In the genomic region with DNA sequence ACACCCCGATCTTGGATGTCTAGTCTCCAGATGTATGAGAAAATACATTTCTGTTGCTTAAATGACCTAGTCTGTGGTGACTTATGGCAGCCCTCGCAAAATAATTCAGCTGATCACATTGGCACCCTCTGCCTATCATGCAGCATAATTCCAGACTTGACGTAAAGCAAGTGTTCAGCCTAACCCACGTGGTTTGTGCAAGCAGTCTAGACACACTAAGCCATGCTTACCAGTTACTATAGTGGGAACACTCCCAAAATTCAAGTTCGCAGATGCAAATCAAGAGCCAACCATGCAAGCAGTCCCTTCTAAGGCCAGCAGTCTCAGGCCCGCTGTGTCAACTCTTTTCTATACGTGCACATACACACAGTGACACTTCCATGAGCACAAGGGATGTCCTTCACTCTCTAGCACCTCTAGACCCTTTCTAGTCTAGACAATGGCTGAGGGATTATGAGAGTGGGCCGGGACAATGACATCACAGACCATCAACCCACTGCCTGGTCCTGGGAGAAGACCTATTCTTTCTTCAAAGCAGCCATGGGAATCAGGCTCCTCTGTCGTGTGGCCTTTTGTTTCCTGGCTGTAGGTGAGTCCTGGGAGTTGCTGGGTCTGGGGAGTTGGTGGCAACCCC, we compare ENCODE assay signal across 21 cellular contexts. TPM values are rescaled to one million over a fixed set of nuclear protein-coding genes. Genes with fewer than 3 reads are reported as not detected.
DNase-seq lines count a peak whose midpoint lies in the region; ATAC-seq, FAIRE-seq and TF ChIP-seq lines count a peak whose summit lies in the region.
"Had no signal": no experiment of that assay in that cellular context is flagged by ENCODE, and none has a peak within 500 bp of the region (broad histone marks: within the 10 kb centered on the region; RNA-seq: fewer than 3 reads in every experiment).

No MANE protein-coding gene starts in this region.

- no peaks in the 10 kb centered on the region for H3K27me3 Mint-ChIP-seq in activated CD4-positive, alpha-beta T cell treated with anti-CD3 and anti-CD28 coated beads for 36 hours
- no peaks in the 10 kb centered on the region for H3K27me3 Mint-ChIP-seq in activated T-helper 2 cell treated with anti-CD3 and anti-CD28 coated beads, Interferon-gamma antibody, Interleukin-2, Interleukin-4, amounts not matched to agents 10 μg/mL and 5 μg/mL and 100 μg/mL, durations not matched to agents 14 hours and 24 hours and 36 hours (ENCODE audit: low read depth)
- H3K27me3 Mint-ChIP-seq in natural killer cell (ENCODE audit: low read depth in 2 of 2) = peaks cover 0 to 2% of the 10 kb centered on the region in 2 donors

- TF ChIP-seq CTCF in natural killer cell (IDR thresholded peaks at IDR 0.05) = no peak
- no peak for TF ChIP-seq CTCF in lower lobe of right lung (IDR thresholded peaks at IDR 0.05)

- no peak overlapping the region for H3K27ac ChIP-seq in lower lobe of right lung
- H3K27ac ChIP-seq: 22Rv1, body of pancreas, colonic mucosa, GM23248, left lung had no signal

- no peaks in the 10 kb centered on the region for H3K36me3 ChIP-seq in lower lobe of right lung
- H3K36me3 ChIP-seq: colonic mucosa, left lung had no signal

- no peaks in the 10 kb centered on the region for H3K9me3 Mint-ChIP-seq in activated CD4-positive, alpha-beta T cell treated with anti-CD3 and anti-CD28 coated beads for 36 hours (ENCODE audit: low read depth)
- no peaks in the 10 kb centered on the region for H3K9me3 Mint-ChIP-seq in activated T-helper 2 cell treated with anti-CD3 and anti-CD28 coated beads, Interferon-gamma antibody, Interleukin-2, Interleukin-4, amounts not matched to agents 10 μg/mL and 5 μg/mL and 100 μg/mL, durations not matched to agents 14 hours and 24 hours and 36 hours
- no peaks in the 10 kb centered on the region for H3K9me3 Mint-ChIP-seq in natural killer cell

- H3K4me1 Mint-ChIP-seq in activated CD4-positive, alpha-beta T cell treated with anti-CD3 and anti-CD28 coated beads for 36 hours = peaks cover 23% of the 10 kb centered on the region
- peaks cover 39% of the 10 kb centered on the region for H3K4me1 Mint-ChIP-seq in activated T-helper 2 cell treated with anti-CD3 and anti-CD28 coated beads, Interferon-gamma antibody, Interleukin-2, Interleukin-4, amounts not matched to agents 10 μg/mL and 5 μg/mL and 100 μg/mL, durations not matched to agents 14 hours and 24 hours and 36 hours (ENCODE audit: low read depth)
- peaks cover 56 to 82% of the 10 kb centered on the region in 2 donors for H3K4me1 Mint-ChIP-seq in natural killer cell

- DNase-seq in activated CD4-positive, alpha-beta T cell treated with anti-CD3 and anti-CD28 coated beads for 36 hours = no peak
- no peak for DNase-seq in activated CD4-positive, alpha-beta T cell treated with anti-CD3 and anti-CD28 coated beads for 48 hours
- DNase-seq in GM12892 (ENCODE audit: insufficient read length) (no peak), natural killer cell (no peak), retina (no peak), lower lobe of right lung (no peak)
- DNase-seq in activated T-helper 2 cell treated with anti-CD3 and anti-CD28 coated beads, Interferon-gamma antibody, Interleukin-2, Interleukin-4, amounts not matched to agents 10 μg/mL and 5 μg/mL and 100 μg/mL, durations not matched to agents 14 hours and 24 hours and 36 hours (ENCODE audit: low spot score) = no peak
- DNase-seq: body of pancreas; colonic mucosa; GM23248; left lung; midbrain; NCI-H510A treated with DMSO at 0.1 percent for 48 hours; NK-92 treated with Interleukin-12 subunit alpha and Interleukin-12 subunit beta, amount 100 ng/mL, for 24 hours; stimulated activated CD4-positive, alpha-beta T cell treated with anti-CD3 and anti-CD28 coated beads, Interleukin-1b, Interleukin-23, amount 100 ng/mL, for 48 hours; trophoblast cell had no signal

- no peak overlapping the region for H3K4me3 ChIP-seq in lower lobe of right lung
- H3K4me3 ChIP-seq: body of pancreas, colonic mucosa, GM23248, left lung had no signal

- TF ChIP-seq POLR2A in GM12892 (IDR thresholded peaks at IDR 0.05; ENCODE audit: low read depth, low read length) = no peak

- H3K27ac Mint-ChIP-seq in activated CD4-positive, alpha-beta T cell treated with anti-CD3 and anti-CD28 coated beads for 36 hours = no peak overlapping the region
- H3K27ac Mint-ChIP-seq in activated T-helper 2 cell treated with anti-CD3 and anti-CD28 coated beads, Interferon-gamma antibody, Interleukin-2, Interleukin-4, amounts not matched to agents 10 μg/mL and 5 μg/mL and 100 μg/mL, durations not matched to agents 14 hours and 24 hours and 36 hours = no peak overlapping the region
- H3K27ac Mint-ChIP-seq in natural killer cell = peak overlapping the region in 1 of 2 donors; percentile 91

- H3K36me3 Mint-ChIP-seq in activated CD4-positive, alpha-beta T cell treated with anti-CD3 and anti-CD28 coated beads for 36 hours (ENCODE audit: low read depth) = no peaks in the 10 kb centered on the region
- H3K36me3 Mint-ChIP-seq in activated T-helper 2 cell treated with anti-CD3 and anti-CD28 coated beads, Interferon-gamma antibody, Interleukin-2, Interleukin-4, amounts not matched to agents 10 μg/mL and 5 μg/mL and 100 μg/mL, durations not matched to agents 14 hours and 24 hours and 36 hours (ENCODE audit: low read depth) = no peaks in the 10 kb centered on the region
- H3K36me3 Mint-ChIP-seq in natural killer cell = no peaks in the 10 kb centered on the region

- H3K4me3 Mint-ChIP-seq in activated CD4-positive, alpha-beta T cell treated with anti-CD3 and anti-CD28 coated beads for 36 hours = peak overlapping the region; percentile 72
- H3K4me3 Mint-ChIP-seq in activated T-helper 2 cell treated with anti-CD3 and anti-CD28 coated beads, Interferon-gamma antibody, Interleukin-2, Interleukin-4, amounts not matched to agents 10 μg/mL and 5 μg/mL and 100 μg/mL, durations not matched to agents 14 hours and 24 hours and 36 hours (ENCODE audit: low read depth) = peak overlapping the region; percentile 49
- H3K4me3 Mint-ChIP-seq in natural killer cell = peak overlapping the region; percentile 93

- POLR2A ChIA-PET in activated CD4-positive, alpha-beta T cell treated with anti-CD3 and anti-CD28 coated beads for 36 hours (lab: Charles Lee) = no interaction called here

- intact Hi-C loops in activated CD4-positive, alpha-beta T cell treated with anti-CD3 and anti-CD28 coated beads for 36 hours (cut with DNase I, micrococcal nuclease) = no loop called here
- intact Hi-C loops in activated T-helper 2 cell treated with anti-CD3 and anti-CD28 coated beads, Interferon-gamma antibody, Interleukin-2, Interleukin-4, amounts not matched to agents 10 μg/mL and 5 μg/mL and 100 μg/mL, durations not matched to agents 14 hours and 24 hours and 36 hours (cut with micrococcal nuclease) = no loop called here
- intact Hi-C loops in natural killer cell (cut with micrococcal nuclease) = no loop called here
- intact Hi-C loops in lower lobe of right lung (cut with DNase I) = no loop called here

- no peaks in the 10 kb centered on the region for H3K9me3 ChIP-seq in lower lobe of right lung
- H3K9me3 ChIP-seq: body of pancreas, colonic mucosa, left lung had no signal

- FAIRE-seq in GM12892 (lab: Jason Lieb, UNC) = peak; percentile 14
- FAIRE-seq: D721Med had no signal

- peaks cover 3% of the 10 kb centered on the region for H3K27me3 ChIP-seq in lower lobe of right lung (ENCODE audit: low read depth)
- H3K27me3 ChIP-seq: body of pancreas, colonic mucosa had no signal

- CTCF ChIA-PET in activated CD4-positive, alpha-beta T cell treated with anti-CD3 and anti-CD28 coated beads for 36 hours (lab: Charles Lee) = interaction anchor here (0.6 kb wide), 1 partner anchor 91 kb away, joined by 3 read pairs; no protein-coding TSS in a partner anchor

- H3K4me1 ChIP-seq in lower lobe of right lung = no peaks in the 10 kb centered on the region
- H3K4me1 ChIP-seq: colonic mucosa had no signal

- peak; percentile 40 for ATAC-seq in activated CD4-positive, alpha-beta T cell treated with anti-CD3 and anti-CD28 coated beads for 36 hours
- no peak for ATAC-seq in natural killer cell
- no peak for ATAC-seq in GM21447 (IDR thresholded peaks at IDR 0.05; ENCODE audit: unreplicated experiment)
- no peak for ATAC-seq in lower lobe of right lung
- ATAC-seq: body of pancreas, left lung had no signal

RNA-seq across cellular contexts. Expression of a gene that starts 29.0 kb away (rescaled TPM):
- not detected for total RNA-seq in activated CD4-positive, alpha-beta T cell treated with anti-CD3 and anti-CD28 coated beads for 36 hours
- polyA plus RNA-seq in GM12892 (2012; ENCODE audit: missing spikeins) = not detected
- not detected in 2 replicates for total RNA-seq in activated T-helper 2 cell treated with anti-CD3 and anti-CD28 coated beads, Interferon-gamma antibody, Interleukin-2, Interleukin-4, amounts not matched to agents 10 μg/mL and 5 μg/mL and 100 μg/mL, durations not matched to agents 14 hours and 24 hours and 36 hours
- not detected for total RNA-seq in natural killer cell
- not detected for total RNA-seq in lower lobe of right lung
- total RNA-seq: GM23248; T-helper 2 cell treated with Interferon-gamma antibody and Interleukin-4, amounts not matched to agents 100 ng/mL and 5 ng/mL, for 36 hours had no signal
- polyA plus RNA-seq: GM23248, neural cell had no signal

RNA-seq across cellular contexts. Expression of a gene that starts 50.5 kb away (rescaled TPM):
- not detected for total RNA-seq in activated CD4-positive, alpha-beta T cell treated with anti-CD3 and anti-CD28 coated beads for 36 hours
- polyA plus RNA-seq in GM12892 (2012; ENCODE audit: missing spikeins) = 0.91 TPM
- not detected in 2 replicates for total RNA-seq in activated T-helper 2 cell treated with anti-CD3 and anti-CD28 coated beads, Interferon-gamma antibody, Interleukin-2, Interleukin-4, amounts not matched to agents 10 μg/mL and 5 μg/mL and 100 μg/mL, durations not matched to agents 14 hours and 24 hours and 36 hours
- total RNA-seq in natural killer cell = not detected
- total RNA-seq in lower lobe of right lung = not detected
- total RNA-seq: GM23248; T-helper 2 cell treated with Interferon-gamma antibody and Interleukin-4, amounts not matched to agents 100 ng/mL and 5 ng/mL, for 36 hours had no signal
- polyA plus RNA-seq: GM23248, neural cell had no signal
